Comparison of ENCODE assay signal across 5 cellular contexts in genomic region chr12:46848792-46849191, GRCh38. TPM values are rescaled to one million over a fixed set of nuclear protein-coding genes. Genes with fewer than 3 reads are reported as not detected.
"Had no signal": no experiment of that assay in that cellular context is flagged by ENCODE, and none has a peak within 500 bp of the region (broad histone marks: within the 10 kb centered on the region; RNA-seq: fewer than 3 reads in every experiment).

No MANE protein-coding gene starts in this region.

RNA-seq across cellular contexts. Expression of gene SLC38A4, which starts 23.0 kb away (rescaled TPM):
- total RNA-seq: natural killer cell; natural killer cell treated with Interleukin-12 subunit alpha and Interleukin-12 subunit beta and Interleukin-15 and Interleukin-18, amount 100 ng/mL, for 72 hours; neural crest cell; renal cortical epithelial cell had no signal
- polyA plus RNA-seq: neural cell had no signal
